In genomic region chr11:12411806-12412727, GRCh38 we compare ENCODE assay signal across 8 cellular contexts. TPM values are rescaled to one million over a fixed set of nuclear protein-coding genes. Genes with fewer than 3 reads are reported as not detected.
DNase-seq lines count a peak whose midpoint lies in the region; ATAC-seq, FAIRE-seq and TF ChIP-seq lines count a peak whose summit lies in the region.

No MANE protein-coding gene starts in this region.

- TF ChIP-seq CTCF in AG04449 (IDR thresholded peaks at IDR 0.05; ENCODE audit: insufficient read depth, low read length, missing control alignments) (peak; percentile 84), MM.1S (IDR thresholded peaks at IDR 0.05; ENCODE audit: low read length) (peak; percentile 70), endodermal cell (conservative IDR thresholded peaks at IDR 0.05) (peak; percentile 93)

- POLR2A ChIA-PET in AG04449 (lab: Yijun Ruan, JAX) = interaction anchor here (0.9 to 1.6 kb wide), 2 partner anchors 35 to 478 kb away, joined by 3 to 10 read pairs; partner anchors contain the start of gene PARVA

- no peaks in the 10 kb centered on the region for H4K20me1 ChIP-seq in MM.1S (ENCODE audit: insufficient read depth, low read length)

- H3K36me3 ChIP-seq in MM.1S (replicated peaks; ENCODE audit: insufficient read depth, low read length) = no peaks in the 10 kb centered on the region
- H3K36me3 ChIP-seq in endodermal cell (ENCODE audit: control insufficient read depth, insufficient read depth, low read length) = no peaks in the 10 kb centered on the region

- no peak for ATAC-seq in HG03025 (IDR thresholded peaks at IDR 0.05; ENCODE audit: low FRiP score, unreplicated experiment)

- H3K27me3 ChIP-seq in MM.1S (replicated peaks; ENCODE audit: insufficient read depth, low read length) (no peaks in the 10 kb centered on the region), endodermal cell (ENCODE audit: control insufficient read depth, insufficient read depth, low read length, poor library complexity, severe bottlenecking) (no peaks in the 10 kb centered on the region)

- H3K36me3 Mint-ChIP-seq in endodermal cell (ENCODE audit: low read depth) = peaks cover under 1% of the 10 kb centered on the region

- H3K27ac ChIP-seq in MM.1S (ENCODE audit: low read length) (no peak overlapping the region), endodermal cell (ENCODE audit: low read depth, low read length) (peak overlapping the region; percentile 22)

- no peak overlapping the region for H2AFZ ChIP-seq in MM.1S (ENCODE audit: low read length)

- no peaks in the 10 kb centered on the region for H3K27me3 Mint-ChIP-seq in endodermal cell (ENCODE audit: insufficient read depth)

- no peaks in the 10 kb centered on the region for H3K9me3 Mint-ChIP-seq in endodermal cell

- H3K4me3 ChIP-seq in AG04449 (ENCODE audit: low read depth, low read length) (no peak overlapping the region), MM.1S (ENCODE audit: low read length) (no peak overlapping the region), endodermal cell (ENCODE audit: low read length) (no peak overlapping the region)

- FAIRE-seq in GM12891 (lab: Jason Lieb, UNC) = no peak

- H3K27ac Mint-ChIP-seq in endodermal cell = peak overlapping the region; percentile 81

- H3K79me2 ChIP-seq in MM.1S (ENCODE audit: low read length) = no peaks in the 10 kb centered on the region

- peak; percentile 90 for DNase-seq in AG04449 (ENCODE audit: low read depth, low spot score)
- peak; percentile 32 for DNase-seq in GM12891 (ENCODE audit: insufficient read length, low spot score)
- peak; percentile 44 for DNase-seq in MM.1S
- peak; percentile 2 for DNase-seq in T-helper 9 cell
- DNase-seq in endodermal cell = peak; percentile 95
- peak; percentile 46 for DNase-seq in midbrain (lab: John Stamatoyannopoulos, UW)
- peak; percentile 78 for DNase-seq in stromal cell of bone marrow (ENCODE audit: low read depth)

- H3K9me2 ChIP-seq in MM.1S (replicated peaks; ENCODE audit: insufficient read depth, low read length) = no peaks in the 10 kb centered on the region

- H3K4me3 Mint-ChIP-seq in endodermal cell = no peak overlapping the region

- H3K9ac ChIP-seq in MM.1S (ENCODE audit: low read length) = no peak overlapping the region
- no peak overlapping the region for H3K9ac ChIP-seq in endodermal cell (ENCODE audit: extremely low read depth, low read length, poor library complexity, severe bottlenecking)

- H3F3A ChIP-seq in MM.1S (ENCODE audit: insufficient read depth, low read length) = no peaks in the 10 kb centered on the region

- no peak for TF ChIP-seq POLR2A in GM12891 (IDR thresholded peaks at IDR 0.05; ENCODE audit: low read depth, low read length)

- H3K4me2 ChIP-seq in MM.1S (ENCODE audit: low read depth, low read length) = no peak overlapping the region

- CTCF ChIA-PET in AG04449 (lab: Yijun Ruan, JAX) = interaction anchor here (0.6 to 2.9 kb wide), 19 partner anchors 8 to 476 kb away, joined by 3 to 13 read pairs (median 4); no protein-coding TSS in a partner anchor

- no peaks in the 10 kb centered on the region for H3K9me3 ChIP-seq in MM.1S (replicated peaks; ENCODE audit: insufficient read depth, low read length)
- no peaks in the 10 kb centered on the region for H3K9me3 ChIP-seq in endodermal cell (ENCODE audit: control insufficient read depth, low read length)

- no peaks in the 10 kb centered on the region for H3K4me1 ChIP-seq in MM.1S (ENCODE audit: low read length)
- no peaks in the 10 kb centered on the region for H3K4me1 ChIP-seq in endodermal cell (ENCODE audit: control insufficient read depth, insufficient read depth, low read length)

- WGBS in endodermal cell (ENCODE audit: insufficient coverage in 1 of 2, insufficient read length in 1 of 2), 2 experiments = 25 to 41% methylated on average over 4 to 7 of the region's 7 CpGs

- peaks cover 20% of the 10 kb centered on the region for H3K4me1 Mint-ChIP-seq in endodermal cell

TF ChIP-seq in GM12891, 5 proteins besides CTCF, POLR2A, EP300 and RAD21:
- TF ChIP-seq POU2F2 (IDR thresholded peaks at IDR 0.05; ENCODE audit: low read depth, low read length) (no peak), SPI1 (IDR thresholded peaks at IDR 0.05; ENCODE audit: low read depth, low read length) (no peak), PAX5 (IDR thresholded peaks at IDR 0.05; ENCODE audit: insufficient read depth, low read length, severe bottlenecking) (no peak), POLR2AphosphoS5 (IDR thresholded peaks at IDR 0.05; ENCODE audit: low read depth, low read length) (no peak), TAF1 (IDR thresholded peaks at IDR 0.05; ENCODE audit: low read depth, low read length) (no peak)

RNA-seq across cellular contexts. Expression of gene PARVA, which starts 34.7 kb away (rescaled TPM):
- not detected for polyA plus RNA-seq in GM12891 (2012; ENCODE audit: low read depth, missing spikeins)
- 10 to 100 TPM; 27.3 to 37.3 TPM for total RNA-seq in endodermal cell
- 23.2 TPM for polyA plus RNA-seq in endodermal cell (2013, experiment 1 of 2)
- 21.9 TPM for polyA plus RNA-seq in endodermal cell (2013, experiment 2 of 2)

Comparison
In these comparisons a context has a peak if more than half of its experiments do, and no peak if none do; other contexts are left out.
1. DNase-seq: peak in every context shown above with its lines; median percentile 95 in endodermal cell; 90 in AG04449; 78 in stromal cell of bone marrow; 46 in midbrain; 44 in MM.1S; 32 in GM12891; 2 in T-helper 9 cell.